ENCODE assay signal across 20 cellular contexts in the genomic region with DNA sequence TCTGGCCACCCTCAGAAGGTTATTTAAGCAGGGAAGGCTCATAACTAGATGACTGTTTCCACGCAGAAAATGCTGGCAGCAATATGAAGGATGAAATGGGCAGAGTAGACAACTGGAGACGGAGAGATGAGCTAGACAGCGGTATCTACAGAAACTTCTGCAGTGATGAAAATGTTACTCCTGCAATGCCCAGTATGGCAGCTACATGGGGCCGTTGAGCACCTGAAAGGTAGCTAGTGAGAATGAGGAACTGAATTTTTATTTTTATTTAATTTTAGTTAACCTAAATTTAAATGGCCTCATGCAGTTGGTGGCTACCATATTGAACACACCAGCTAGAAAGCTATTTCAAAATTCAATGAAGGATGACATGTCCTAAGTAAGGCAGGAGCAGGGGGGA. TPM values are rescaled to one million over a fixed set of nuclear protein-coding genes. Genes with fewer than 3 reads are reported as not detected.
DNase-seq lines count a peak whose midpoint lies in the region; ATAC-seq and TF ChIP-seq lines count a peak whose summit lies in the region.
"Had no signal": no experiment of that assay in that cellular context is flagged by ENCODE, and none has a peak within 500 bp of the region (broad histone marks: within the 10 kb centered on the region; RNA-seq: fewer than 3 reads in every experiment).

No MANE protein-coding gene starts in this region.

- ATAC-seq in PC-3 (no peak), GM19351 (IDR thresholded peaks at IDR 0.05; ENCODE audit: unreplicated experiment) (no peak)
- ATAC-seq: CD8-positive, alpha-beta T cell; stimulated activated naive B cell treated with anti-CD40 and anti-IgM and Interleukin-4, amounts not matched to agents 10 μg/mL and 1 μg/mL and 100 μg/mL, for 72 hours had no signal

- H3K27ac ChIP-seq in PC-3 (ENCODE audit: low read length) (no peak overlapping the region), smooth muscle cell (ENCODE audit: low read depth) (no peak overlapping the region)
- H3K27ac ChIP-seq: ovary, spleen had no signal

- H3K36me3 ChIP-seq in PC-3 (ENCODE audit: low read depth, low read length) (no peaks in the 10 kb centered on the region), smooth muscle cell (ENCODE audit: low read depth) (no peaks in the 10 kb centered on the region)
- H3K36me3 ChIP-seq: ovary, spleen had no signal

- POLR2A ChIA-PET in activated CD4-positive, alpha-beta T cell treated with anti-CD3 and anti-CD28 coated beads, Interleukin-2, amount 10 ng/mL, durations not matched to agents 7 days and 5 days (lab: Charles Lee), result no interaction called here
- POLR2A ChIA-PET in PC-3 (lab: Charles Lee; ENCODE audit: unreplicated experiment), result no interaction called here

- H3K36me3 Mint-ChIP-seq in activated CD4-positive, alpha-beta T cell treated with anti-CD3 and anti-CD28 coated beads, Interleukin-2, amount 10 ng/mL, durations not matched to agents 7 days and 5 days (ENCODE audit: low read depth), result peaks cover 9% of the 10 kb centered on the region
- H3K36me3 Mint-ChIP-seq: activated naive CD8-positive, alpha-beta T cell; CD8-positive, alpha-beta T cell; stimulated activated naive B cell treated with anti-CD40 and anti-IgM and Interleukin-4, amounts not matched to agents 10 μg/mL and 1 μg/mL and 100 μg/mL, for 72 hours had no signal

- 97% methylated on average over 4 of the region's 4 CpGs for WGBS in smooth muscle cell (ENCODE audit: low lambda C conversion rate)

- H3K27me3 ChIP-seq in PC-3 (ENCODE audit: low read length), result no peaks in the 10 kb centered on the region
- no peaks in the 10 kb centered on the region for H3K27me3 ChIP-seq in smooth muscle cell (ENCODE audit: low read depth)
- H3K27me3 ChIP-seq: ovary, spleen had no signal

- H3F3A ChIP-seq in PC-3 (ENCODE audit: low read length, unreplicated experiment) (no peaks in the 10 kb centered on the region), smooth muscle cell (ENCODE audit: low read depth) (peaks cover 9% of the 10 kb centered on the region)

- H3K9ac ChIP-seq in PC-3 (ENCODE audit: low read length), result no peak overlapping the region
- no peak overlapping the region for H3K9ac ChIP-seq in smooth muscle cell (ENCODE audit: low read depth)

- intact Hi-C loops in PC-3 (cut with micrococcal nuclease), result no loop called here

- H3K27ac Mint-ChIP-seq in activated CD4-positive, alpha-beta T cell treated with anti-CD3 and anti-CD28 coated beads, Interleukin-2, amount 10 ng/mL, durations not matched to agents 7 days and 5 days, result peak overlapping the region; percentile 20
- H3K27ac Mint-ChIP-seq: activated naive CD8-positive, alpha-beta T cell; CD8-positive, alpha-beta T cell; stimulated activated naive B cell treated with anti-CD40 and anti-IgM and Interleukin-4, amounts not matched to agents 10 μg/mL and 1 μg/mL and 100 μg/mL, for 72 hours had no signal

- no TSS peak for BruUV-seq in PC-3 (replicated peaks; lab: Mats Ljungman, UMichigan)

- TF ChIP-seq CTCF in PC-3 (conservative IDR thresholded peaks at IDR 0.05; ENCODE audit: low read depth, low read length) (peak; percentile 32), epithelial cell of proximal tubule (conservative IDR thresholded peaks at IDR 0.05; ENCODE audit: low read depth, low read length) (peak; percentile 47), smooth muscle cell (IDR thresholded peaks at IDR 0.05; ENCODE audit: borderline replicate concordance, insufficient read depth, poor library complexity, severe bottlenecking) (peak; percentile 15)

- no peaks in the 10 kb centered on the region for H3K27me3 Mint-ChIP-seq in activated CD4-positive, alpha-beta T cell treated with anti-CD3 and anti-CD28 coated beads, Interleukin-2, amount 10 ng/mL, durations not matched to agents 7 days and 5 days
- H3K27me3 Mint-ChIP-seq: activated naive CD8-positive, alpha-beta T cell; central memory CD8-positive, alpha-beta T cell; stimulated activated naive B cell treated with anti-CD40 and anti-IgM and Interleukin-4, amounts not matched to agents 10 μg/mL and 1 μg/mL and 100 μg/mL, for 72 hours had no signal

- no peak overlapping the region for H2AFZ ChIP-seq in PC-3 (ENCODE audit: low read length)
- no peak overlapping the region for H2AFZ ChIP-seq in smooth muscle cell (ENCODE audit: low read depth)

- no peak overlapping the region for H3K4me3 Mint-ChIP-seq in activated CD4-positive, alpha-beta T cell treated with anti-CD3 and anti-CD28 coated beads, Interleukin-2, amount 10 ng/mL, durations not matched to agents 7 days and 5 days
- H3K4me3 Mint-ChIP-seq: activated naive CD8-positive, alpha-beta T cell; CD8-positive, alpha-beta T cell; central memory CD8-positive, alpha-beta T cell; stimulated activated naive B cell treated with anti-CD40 and anti-IgM and Interleukin-4, amounts not matched to agents 10 μg/mL and 1 μg/mL and 100 μg/mL, for 72 hours had no signal

- H3K9me3 Mint-ChIP-seq in activated CD4-positive, alpha-beta T cell treated with anti-CD3 and anti-CD28 coated beads, Interleukin-2, amount 10 ng/mL, durations not matched to agents 7 days and 5 days, result peaks cover 14% of the 10 kb centered on the region
- H3K9me3 Mint-ChIP-seq: CD8-positive, alpha-beta T cell; central memory CD8-positive, alpha-beta T cell had no signal

- H3K4me1 ChIP-seq in PC-3 (ENCODE audit: insufficient read depth, low read length), result peaks cover 18% of the 10 kb centered on the region
- H3K4me1 ChIP-seq in smooth muscle cell (ENCODE audit: low read depth), result no peaks in the 10 kb centered on the region

- no peak for DNase-seq in activated CD4-positive, alpha-beta T cell treated with anti-CD3 and anti-CD28 coated beads, Interleukin-2, amount 10 ng/mL, durations not matched to agents 7 days and 5 days
- no peak for DNase-seq in activated CD4-positive, alpha-beta T cell treated with anti-CD3 and anti-CD28 coated beads for 48 hours
- DNase-seq in PC-3 (no peak), epithelial cell of proximal tubule (ENCODE audit: low read depth) (no peak), smooth muscle cell (lab: John Stamatoyannopoulos, UW; ENCODE audit: unreplicated experiment) (no peak), kidney tubule cell (ENCODE audit: low spot score) (no peak), pons (ENCODE audit: low spot score) (no peak)
- DNase-seq: activated T-cell treated with anti-CD3 and anti-CD28 coated beads, Interleukin-2, amount 50 U/mL, for 48 hours; CD8-positive, alpha-beta T cell; EL; GOT3; head of caudate nucleus; NCI-H226; ovary; spleen; stimulated activated naive B cell treated with anti-CD40 and anti-IgM and Interleukin-4, amounts not matched to agents 10 μg/mL and 1 μg/mL and 100 μg/mL, for 72 hours; trophoblast cell had no signal

- H3K4me3 ChIP-seq in PC-3 (ENCODE audit: low read length) (no peak overlapping the region), epithelial cell of proximal tubule (ENCODE audit: low read depth, low read length) (no peak overlapping the region), smooth muscle cell (no peak overlapping the region)
- H3K4me3 ChIP-seq: ovary, spleen had no signal

- CTCF ChIA-PET in activated CD4-positive, alpha-beta T cell treated with anti-CD3 and anti-CD28 coated beads, Interleukin-2, amount 10 ng/mL, durations not matched to agents 7 days and 5 days (lab: Charles Lee), result interaction anchor here (1.5 kb wide), 1 partner anchor 14 kb away, joined by 4 read pairs; no protein-coding TSS in a partner anchor
- CTCF ChIA-PET in PC-3 (lab: Charles Lee), result interaction anchor here (0.7 kb wide), 1 partner anchor 25 kb away, joined by 3 read pairs; no protein-coding TSS in a partner anchor

- no peaks in the 10 kb centered on the region for H3K9me3 ChIP-seq in PC-3 (ENCODE audit: low read length)
- no peaks in the 10 kb centered on the region for H3K9me3 ChIP-seq in smooth muscle cell (replicated peaks; ENCODE audit: low read depth)
- H3K9me3 ChIP-seq: ovary, spleen had no signal

- H3K4me2 ChIP-seq in PC-3 (ENCODE audit: low read length) (no peak overlapping the region), smooth muscle cell (no peak overlapping the region)

- H3K9me2 ChIP-seq in PC-3 (replicated peaks; ENCODE audit: low read length), result no peaks in the 10 kb centered on the region

- peaks cover 37% of the 10 kb centered on the region for H3K4me1 Mint-ChIP-seq in activated CD4-positive, alpha-beta T cell treated with anti-CD3 and anti-CD28 coated beads, Interleukin-2, amount 10 ng/mL, durations not matched to agents 7 days and 5 days

- H4K20me1 ChIP-seq in PC-3 (ENCODE audit: low read length) (no peaks in the 10 kb centered on the region), smooth muscle cell (ENCODE audit: low read depth) (peaks cover 51% of the 10 kb centered on the region)

- H3K79me2 ChIP-seq in PC-3 (ENCODE audit: low read length) (no peaks in the 10 kb centered on the region), smooth muscle cell (ENCODE audit: low read depth) (peaks cover 99% of the 10 kb centered on the region)

RNA-seq across cellular contexts. Expression of a gene that starts 27.3 kb away (rescaled TPM):
- under 1 TPM; 0.62 to 0.77 TPM for total RNA-seq in activated CD4-positive, alpha-beta T cell treated with anti-CD3 and anti-CD28 coated beads, Interleukin-2, amount 10 ng/mL, durations not matched to agents 7 days and 5 days
- total RNA-seq in PC-3 (2014; rRNA removed), result 8.9 and 9.8 TPM in 2 replicates
- 5.3 and 8.0 TPM in 2 replicates for total RNA-seq in epithelial cell of proximal tubule
- 37.0 and 37.2 TPM in 2 replicates for total RNA-seq in smooth muscle cell
- polyA plus RNA-seq in smooth muscle cell, result 14.9 and 18.9 TPM in 2 replicates
